ENCODE assay signal across 11 cellular contexts in the genomic region with DNA sequence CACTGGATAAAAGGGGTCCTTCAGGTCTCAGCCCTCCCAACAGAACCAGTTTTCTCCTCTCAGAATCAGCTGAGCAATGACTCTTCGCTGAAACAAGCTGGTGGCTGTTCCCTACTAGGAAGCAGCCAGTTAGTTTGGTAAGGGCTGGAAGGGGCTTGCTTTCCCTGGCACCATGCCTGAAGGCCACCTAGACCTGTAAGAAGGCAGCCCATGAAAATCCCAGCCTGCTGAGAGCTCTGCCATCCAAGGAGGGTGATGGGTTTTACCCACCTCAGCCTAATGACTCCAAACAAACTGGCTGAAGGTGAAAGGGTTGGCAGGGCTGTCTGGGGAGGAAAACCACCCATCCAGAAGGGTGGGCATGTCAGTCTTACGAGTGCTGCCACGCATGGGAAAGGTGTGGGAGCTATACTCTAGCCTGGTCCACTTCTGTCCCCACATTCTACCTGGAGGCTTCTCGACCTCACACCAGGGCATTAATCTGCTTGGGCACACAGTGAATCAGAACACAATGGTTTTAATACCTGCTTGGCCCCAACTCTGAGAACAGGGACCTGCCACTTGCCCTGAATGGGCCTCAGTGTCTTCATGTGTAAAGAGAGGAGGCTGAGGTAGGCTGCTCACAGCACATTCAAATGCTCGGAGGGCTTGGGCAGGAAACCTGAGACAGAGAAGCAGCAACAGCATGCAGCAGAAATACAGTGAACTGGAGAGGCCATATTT. TPM values are rescaled to one million over a fixed set of nuclear protein-coding genes. Genes with fewer than 3 reads are reported as not detected.
DNase-seq lines count a peak whose midpoint lies in the region; ATAC-seq and TF ChIP-seq lines count a peak whose summit lies in the region.
"Had no signal": no experiment of that assay in that cellular context is flagged by ENCODE, and none has a peak within 500 bp of the region (broad histone marks: within the 10 kb centered on the region; RNA-seq: fewer than 3 reads in every experiment).

No MANE protein-coding gene starts in this region.

- no peaks in the 10 kb centered on the region for H3K9me3 Mint-ChIP-seq in activated T-cell treated with anti-CD3 and anti-CD28 coated beads, Interleukin-2, amount 50 U/mL, for 24 hours
- H3K9me3 Mint-ChIP-seq in activated T-cell treated with anti-CD3 and anti-CD28 coated beads, Interleukin-2, amount 50 U/mL, for 72 hours: no peaks in the 10 kb centered on the region
- H3K9me3 Mint-ChIP-seq: dendritic cell treated with granulocyte-macrophage colony-stimulating factor and Interleukin-4, amounts not matched to agents 40 ng/mL and 50 ng/mL, for 4 days had no signal

- H2BK120ac ChIP-seq in neuronal stem cell (ENCODE audit: low read depth, low read length): no peak overlapping the region

- H3K27ac ChIP-seq in cingulate gyrus (ENCODE audit: low read depth, low read length) (peak overlapping the region; percentile 62), neuronal stem cell (replicated peaks; ENCODE audit: low read length) (no peak overlapping the region), tibial nerve (peak overlapping the region; percentile 37 to 86 (median 62)), brain microvascular endothelial cell (no peak overlapping the region)

- no peak overlapping the region for H2BK12ac ChIP-seq in neuronal stem cell (ENCODE audit: low read length)

- H3K79me1 ChIP-seq in neuronal stem cell (ENCODE audit: low read depth, low read length): no peaks in the 10 kb centered on the region

- no peak overlapping the region for H3K4ac ChIP-seq in neuronal stem cell (ENCODE audit: low read length)

- no peak overlapping the region for H2BK5ac ChIP-seq in neuronal stem cell (ENCODE audit: low read length)

- TF ChIP-seq EP300 in tibial nerve (IDR thresholded peaks at IDR 0.05): no peak

- WGBS in neuronal stem cell (ENCODE audit: extremely low coverage in 2 of 2, insufficient read length in 2 of 2, insufficient replicate concordance in 1 of 2), 2 donors: no CpG with 5 or more reads among the region's 5 CpGs
- 80 to 83% methylated on average over 5 of the region's 5 CpGs for WGBS in tibial nerve, 2 donors

- peaks cover 93% of the 10 kb centered on the region for H3K36me3 Mint-ChIP-seq in activated T-cell treated with anti-CD3 and anti-CD28 coated beads, Interleukin-2, amount 50 U/mL, for 24 hours (ENCODE audit: low read depth)
- peaks cover 7 to 12% of the 10 kb centered on the region in 2 donors for H3K36me3 Mint-ChIP-seq in activated T-cell treated with anti-CD3 and anti-CD28 coated beads, Interleukin-2, amount 50 U/mL, for 72 hours (ENCODE audit: insufficient read depth in 2 of 2)

- H3K27ac Mint-ChIP-seq in activated T-cell treated with anti-CD3 and anti-CD28 coated beads, Interleukin-2, amount 50 U/mL, for 24 hours: peak overlapping the region; percentile 67
- no peak overlapping the region for H3K27ac Mint-ChIP-seq in activated T-cell treated with anti-CD3 and anti-CD28 coated beads, Interleukin-2, amount 50 U/mL, for 72 hours

- H3K4me2 ChIP-seq in neuronal stem cell (ENCODE audit: insufficient read depth, low read length, poor library complexity, severe bottlenecking): no peak overlapping the region

- no peak for TF ChIP-seq CTCF in tibial nerve (IDR thresholded peaks at IDR 0.05)
- no peak for TF ChIP-seq CTCF in brain microvascular endothelial cell (IDR thresholded peaks at IDR 0.05; ENCODE audit: low read depth, low read length, missing control alignments)

- H2AK5ac ChIP-seq in neuronal stem cell (ENCODE audit: low read depth, low read length): no peak overlapping the region

- H3K4me3 ChIP-seq in neuronal stem cell (ENCODE audit: low read length in 2 of 2) (no peak overlapping the region), tibial nerve (no peak overlapping the region), brain microvascular endothelial cell (ENCODE audit: low read depth, low read length) (no peak overlapping the region), HAP-1 (no peak overlapping the region)

- H2AFZ ChIP-seq in neuronal stem cell (ENCODE audit: low read length): no peak overlapping the region

- no peak overlapping the region for H3K23ac ChIP-seq in neuronal stem cell (ENCODE audit: low read depth, low read length, poor library complexity)

- peak overlapping the region; percentile 1 for H3K9ac ChIP-seq in neuronal stem cell (ENCODE audit: low read depth, low read length, poor library complexity)

- H3K36me3 ChIP-seq in neuronal stem cell (replicated peaks in 1 of 2; ENCODE audit: control insufficient read depth in 2 of 2, insufficient read depth in 2 of 2, low read length in 2 of 2): peaks cover 4 to 97% of the 10 kb centered on the region in 2 donors
- H3K36me3 ChIP-seq in tibial nerve: peaks cover 3 to 91% (median 27%) of the 10 kb centered on the region in 3 donors
- no peaks in the 10 kb centered on the region for H3K36me3 ChIP-seq in brain microvascular endothelial cell (replicated peaks)
- H3K36me3 ChIP-seq in HAP-1 (replicated peaks): peaks cover 44% of the 10 kb centered on the region

- H2BK15ac ChIP-seq in neuronal stem cell (ENCODE audit: low read length): no peak overlapping the region

- H3K9me3 ChIP-seq in neuronal stem cell (replicated peaks in 1 of 2; ENCODE audit: control insufficient read depth in 2 of 2, insufficient read depth in 1 of 2, low read depth in 1 of 2, low read length in 2 of 2) (no peaks in the 10 kb centered on the region), tibial nerve (no peaks in the 10 kb centered on the region), HAP-1 (no peaks in the 10 kb centered on the region)

- H3K4me1 ChIP-seq in neuronal stem cell (ENCODE audit: control insufficient read depth in 2 of 2, insufficient read depth in 1 of 2, low read depth in 1 of 2, low read length in 2 of 2): peaks cover 0 to 5% of the 10 kb centered on the region in 2 donors
- H3K4me1 ChIP-seq in tibial nerve: peaks cover 0 to 61% (median 51%) of the 10 kb centered on the region in 4 donors
- peaks cover 7% of the 10 kb centered on the region; the same call in 1 of the 2 replicates for H3K4me1 ChIP-seq in HAP-1

- in situ Hi-C loops in brain microvascular endothelial cell (cut with HindIII; ENCODE audit: low pct_ligation_motif_present, low sequenced_read_pairs) (no loop called here), HAP-1 (cut with MboI; ENCODE audit: low sequenced_read_pairs) (no loop called here)

- no peak overlapping the region for H3K14ac ChIP-seq in neuronal stem cell (ENCODE audit: low read length)

- DNase-seq in activated T-cell treated with anti-CD3 and anti-CD28 coated beads, Interleukin-2, amount 50 U/mL, for 24 hours: no peak
- no peak for DNase-seq in activated T-cell treated with anti-CD3 and anti-CD28 coated beads, Interleukin-2, amount 50 U/mL, for 72 hours
- DNase-seq in neuronal stem cell (ENCODE audit: low spot score) (no peak), tibial nerve (ENCODE audit: low spot score in 2 of 2) (no peak), brain microvascular endothelial cell (no peak), HAP-1 (ENCODE audit: low spot score in 2 of 2) (no peak), posterior vena cava (ENCODE audit: low spot score) (no peak)
- DNase-seq: KBM-7, NCI-H187 treated with DMSO at 0.1 percent for 48 hours had no signal

- H3K4me3 Mint-ChIP-seq in activated T-cell treated with anti-CD3 and anti-CD28 coated beads, Interleukin-2, amount 50 U/mL, for 24 hours: no peak overlapping the region
- no peak overlapping the region for H3K4me3 Mint-ChIP-seq in activated T-cell treated with anti-CD3 and anti-CD28 coated beads, Interleukin-2, amount 50 U/mL, for 72 hours
- H3K4me3 Mint-ChIP-seq: dendritic cell treated with granulocyte-macrophage colony-stimulating factor and Interleukin-4, amounts not matched to agents 40 ng/mL and 50 ng/mL, for 4 days had no signal

- H4K8ac ChIP-seq in neuronal stem cell (ENCODE audit: low read depth, low read length): no peak overlapping the region

- TF ChIP-seq POLR2A in tibial nerve (IDR thresholded peaks at IDR 0.05): no peak

- intact Hi-C loops in posterior vena cava (cut with DNase I): no loop called here

- no peak overlapping the region for H4K91ac ChIP-seq in neuronal stem cell (ENCODE audit: low read depth, low read length, poor library complexity)

- H3K27me3 ChIP-seq in neuronal stem cell (ENCODE audit: control insufficient read depth in 3 of 3, insufficient read depth in 3 of 3, low read depth in 1 of 3, low read length in 3 of 3): no peaks in the 10 kb centered on the region
- H3K27me3 ChIP-seq in tibial nerve: no peaks in the 10 kb centered on the region
- no peaks in the 10 kb centered on the region for H3K27me3 ChIP-seq in brain microvascular endothelial cell (replicated peaks)
- H3K27me3 ChIP-seq in HAP-1 (ENCODE audit: low read depth): no peaks in the 10 kb centered on the region

- no peak overlapping the region for H3K18ac ChIP-seq in neuronal stem cell (ENCODE audit: low read length)

- H3K27me3 Mint-ChIP-seq in activated T-cell treated with anti-CD3 and anti-CD28 coated beads, Interleukin-2, amount 50 U/mL, for 24 hours: no peaks in the 10 kb centered on the region
- no peaks in the 10 kb centered on the region for H3K27me3 Mint-ChIP-seq in activated T-cell treated with anti-CD3 and anti-CD28 coated beads, Interleukin-2, amount 50 U/mL, for 72 hours (ENCODE audit: low read depth)
- H3K27me3 Mint-ChIP-seq: dendritic cell treated with granulocyte-macrophage colony-stimulating factor and Interleukin-4, amounts not matched to agents 40 ng/mL and 50 ng/mL, for 4 days had no signal

- peaks cover 47% of the 10 kb centered on the region for H3K4me1 Mint-ChIP-seq in activated T-cell treated with anti-CD3 and anti-CD28 coated beads, Interleukin-2, amount 50 U/mL, for 24 hours (ENCODE audit: low read depth)
- H3K4me1 Mint-ChIP-seq in activated T-cell treated with anti-CD3 and anti-CD28 coated beads, Interleukin-2, amount 50 U/mL, for 72 hours (ENCODE audit: low read depth): peaks cover 21% of the 10 kb centered on the region

- no peak for ATAC-seq in activated T-cell treated with anti-CD3 and anti-CD28 coated beads, Interleukin-2, amount 50 U/mL, for 72 hours (replicated peaks in 1 of 2)

RNA-seq across cellular contexts. Expression of a gene that starts 53.1 kb away (rescaled TPM):
- total RNA-seq in activated T-cell treated with anti-CD3 and anti-CD28 coated beads, Interleukin-2, amount 50 U/mL, for 72 hours: 100 to 1,000 TPM; 108 to 120 TPM
- 65.9 TPM for polyA plus RNA-seq in neuronal stem cell (2013, experiment 1 of 2)
- 64.5 TPM for polyA plus RNA-seq in neuronal stem cell (2013, experiment 2 of 2)
- total RNA-seq in tibial nerve: 100 to 1,000 TPM in 3 of 4 donors, 10 to 100 TPM in 1; 95.4 to 154 (median 133) TPM
- 100 to 1,000 TPM; 129 to 165 TPM for total RNA-seq in posterior vena cava

Comparison
In these comparisons a context has a peak if more than half of its experiments do, and no peak if none do; other contexts are left out.
1. H3K27ac ChIP-seq: peak in cingulate gyrus (single experiment) and tibial nerve (4 of 4); none in neuronal stem cell (single experiment) and brain microvascular endothelial cell (single experiment).